ENCODE assay signal across 8 cellular contexts in the genomic region with DNA sequence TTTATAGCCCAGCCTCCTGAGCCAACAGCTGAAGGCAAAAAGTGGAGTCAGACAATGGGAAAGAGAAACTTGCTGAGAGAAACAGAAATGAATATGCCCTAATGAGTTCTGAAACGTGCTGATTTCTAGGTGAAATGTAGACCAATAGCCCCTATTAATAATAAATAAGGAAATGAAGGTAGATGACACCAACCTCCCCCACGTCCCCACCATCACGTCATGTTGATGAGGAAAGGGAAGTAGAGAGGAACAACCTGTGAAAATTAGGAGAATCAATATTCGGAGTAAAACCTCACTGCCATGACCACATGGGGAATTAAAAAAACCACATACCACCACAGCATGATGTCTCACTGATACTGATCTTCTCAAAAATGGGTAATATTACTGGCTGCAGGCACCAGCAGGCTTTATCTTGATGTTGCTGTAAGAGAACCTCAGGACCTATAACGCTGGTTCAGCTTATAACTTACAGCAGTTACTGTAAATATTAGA.
DNase-seq lines count a peak whose midpoint lies in the region; ATAC-seq and TF ChIP-seq lines count a peak whose summit lies in the region.

No MANE protein-coding gene starts in this region.

- H3K36me3 ChIP-seq in vagina: no peaks in the 10 kb centered on the region

- no peaks in the 10 kb centered on the region for H3K9me3 ChIP-seq in vagina

- DNase-seq in activated CD4-positive, alpha-beta T cell treated with anti-CD3 and anti-CD28 coated beads, Interleukin-2, amount 50 U/mL, for 48 hours: peak; percentile 52 to 63
- peak; percentile 5 to 31 for DNase-seq in stimulated activated CD4-positive, alpha-beta T cell treated with anti-CD3 and anti-CD28 coated beads, Interleukin-12 subunit alpha, Interleukin-12 subunit beta, amount 100 ng/mL, for 24 hours (ENCODE audit: low read depth in 2 of 2)
- DNase-seq in vagina (ENCODE audit: extremely low spot score in 2 of 2): no peak
- DNase-seq in AG08396 (ENCODE audit: low spot score): no peak
- no peak for DNase-seq in coronary artery (ENCODE audit: low spot score)
- no peak for DNase-seq in NCI-H2107 (lab: John Stamatoyannopoulos, UW)

- peak; percentile 54 for ATAC-seq in GM19328 (IDR thresholded peaks at IDR 0.05; ENCODE audit: unreplicated experiment)
- peak; percentile 62 for ATAC-seq in HG03342 (IDR thresholded peaks at IDR 0.05; ENCODE audit: unreplicated experiment)

- no peaks in the 10 kb centered on the region for H3K27me3 ChIP-seq in vagina

- no peak for TF ChIP-seq CTCF in vagina (IDR thresholded peaks at IDR 0.05)
- TF ChIP-seq CTCF in coronary artery (IDR thresholded peaks at IDR 0.05): no peak

- intact Hi-C loops in vagina (cut with DNase I): no loop called here

- no peak overlapping the region for H3K4me3 ChIP-seq in vagina
- H3K4me3 ChIP-seq in coronary artery: no peak overlapping the region

- H3K4me1 ChIP-seq in vagina: no peaks in the 10 kb centered on the region

- no peak for TF ChIP-seq POLR2A in vagina (IDR thresholded peaks at IDR 0.05)

- H3K27ac ChIP-seq in vagina (no peak overlapping the region), coronary artery (no peak overlapping the region)

Comparison
In these comparisons a context has a peak if more than half of its experiments do, and no peak if none do; other contexts are left out.
1. DNase-seq: peak in activated CD4-positive, alpha-beta T cell treated with anti-CD3 and anti-CD28 coated beads, Interleukin-2, amount 50 U/mL, for 48 hours (2 of 2) and stimulated activated CD4-positive, alpha-beta T cell treated with anti-CD3 and anti-CD28 coated beads, Interleukin-12 subunit alpha, Interleukin-12 subunit beta, amount 100 ng/mL, for 24 hours (2 of 2); none in vagina (0 of 2), AG08396 (single experiment), coronary artery (single experiment) and NCI-H2107 (single experiment).